In the genomic region with DNA sequence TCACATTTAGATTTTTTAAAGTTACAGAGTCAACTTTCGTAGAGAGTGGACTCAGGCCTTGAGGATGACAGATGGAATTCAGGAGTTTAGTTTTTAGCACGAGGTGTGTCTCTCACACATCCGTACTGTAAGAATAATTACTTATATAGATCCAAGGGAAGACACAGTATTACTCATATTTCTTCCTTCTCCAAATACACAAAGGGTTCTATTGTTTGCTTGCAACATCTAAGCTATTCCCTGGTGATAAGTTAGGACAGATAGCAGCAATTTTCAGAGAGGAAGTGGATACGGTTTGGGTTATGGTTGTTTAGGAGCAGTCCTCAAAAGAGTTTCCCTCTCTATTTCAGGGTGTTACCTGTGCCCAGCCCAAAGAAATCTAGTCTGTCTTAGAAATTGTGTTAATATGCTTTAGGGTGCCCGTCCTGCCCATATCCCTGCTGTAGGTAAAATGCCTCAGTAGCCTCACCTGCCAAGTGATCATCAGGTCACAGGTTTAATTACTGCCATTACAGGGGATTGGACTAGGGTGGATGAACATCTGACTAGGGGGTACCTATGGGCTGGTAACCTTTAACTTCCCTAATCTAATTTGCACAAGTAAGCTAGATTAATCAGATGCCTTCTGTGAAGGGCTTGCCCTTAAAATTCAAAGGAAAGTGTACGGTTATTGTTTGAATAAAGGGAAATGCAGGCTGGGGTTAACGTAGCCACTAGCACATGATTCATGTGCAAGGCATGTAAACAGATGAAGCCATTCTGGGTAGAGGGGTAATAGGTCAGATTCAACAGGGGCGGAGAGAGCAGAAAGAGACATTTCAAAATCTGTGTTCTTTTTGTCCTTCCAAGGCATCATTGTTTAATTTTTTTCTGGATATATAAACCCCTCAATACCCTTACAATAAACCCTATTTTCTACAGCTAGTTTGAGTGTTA, we compare ENCODE assay signal across 10 cellular contexts. TPM values are rescaled to one million over a fixed set of nuclear protein-coding genes. Genes with fewer than 3 reads are reported as not detected.
DNase-seq lines count a peak whose midpoint lies in the region; ATAC-seq and TF ChIP-seq lines count a peak whose summit lies in the region.
"Had no signal": no experiment of that assay in that cellular context is flagged by ENCODE, and none has a peak within 500 bp of the region (broad histone marks: within the 10 kb centered on the region; RNA-seq: fewer than 3 reads in every experiment).

No MANE protein-coding gene starts in this region.

- H3K36me3 ChIP-seq in gastroesophageal sphincter (no peaks in the 10 kb centered on the region), stomach (no peaks in the 10 kb centered on the region)

- DNase-seq in DMS53 (lab: John Stamatoyannopoulos, UW) (peak; percentile 31), DMS53 treated with DMSO at 0.1 percent for 48 hours (lab: John Stamatoyannopoulos, UW; ENCODE audit: unreplicated experiment) (no peak), stomach (no peak), putamen (ENCODE audit: low spot score) (no peak), CD1c-positive myeloid dendritic cell (ENCODE audit: extremely low spot score) (no peak), T-helper 17 cell (no peak)
- DNase-seq: stimulated activated CD8-positive, alpha-beta memory T cell treated with anti-CD3 and anti-CD28 coated beads, Interleukin-4, amount 100 ng/mL, for 48 hours had no signal

- no peak overlapping the region for H3K4me3 Mint-ChIP-seq in T-helper 17 cell

- H3K27me3 Mint-ChIP-seq in T-helper 17 cell = peaks cover 26% of the 10 kb centered on the region

- H3K4me3 ChIP-seq in gastroesophageal sphincter (no peak overlapping the region), stomach (no peak overlapping the region)

- H3K36me3 Mint-ChIP-seq in T-helper 17 cell (ENCODE audit: low read depth) = peaks cover 2% of the 10 kb centered on the region

- H3K27me3 ChIP-seq in gastroesophageal sphincter = no peaks in the 10 kb centered on the region
- no peaks in the 10 kb centered on the region for H3K27me3 ChIP-seq in stomach

- no peak for TF ChIP-seq EP300 in gastroesophageal sphincter (IDR thresholded peaks at IDR 0.05)
- no peak for TF ChIP-seq EP300 in stomach (IDR thresholded peaks at IDR 0.05)

- TF ChIP-seq POLR2A in gastroesophageal sphincter (IDR thresholded peaks at IDR 0.05) = no peak
- no peak for TF ChIP-seq POLR2A in stomach (IDR thresholded peaks at IDR 0.05)

- H3K9me3 ChIP-seq in gastroesophageal sphincter (no peaks in the 10 kb centered on the region), stomach (no peaks in the 10 kb centered on the region), T-helper 17 cell (ENCODE audit: control insufficient read depth, low read length, poor library complexity, severe bottlenecking) (no peaks in the 10 kb centered on the region)

- 51 to 56% methylated on average over 6 to 7 of the region's 8 CpGs for WGBS in gastroesophageal sphincter (ENCODE audit: low coverage in 1 of 2), 2 donors
- WGBS in stomach, 5 donors = 44 to 55% (median 47%) methylated on average over 8 of the region's 8 CpGs

- H3K4me1 Mint-ChIP-seq in T-helper 17 cell = no peaks in the 10 kb centered on the region

- H3K4me1 ChIP-seq in gastroesophageal sphincter (peaks cover 6 to 14% (median 9%) of the 10 kb centered on the region in 3 donors), stomach (peaks cover 14 to 26% (median 16%) of the 10 kb centered on the region in 4 donors)

- H3K27ac ChIP-seq in gastroesophageal sphincter = no peak overlapping the region
- peak overlapping the region in 3 of 5 donors; percentile 18 to 61 (median 54) for H3K27ac ChIP-seq in stomach
- H3K27ac ChIP-seq: 22Rv1 had no signal

- H3K27ac Mint-ChIP-seq in T-helper 17 cell = no peak overlapping the region

- no peak for TF ChIP-seq CTCF in gastroesophageal sphincter (IDR thresholded peaks at IDR 0.05)
- TF ChIP-seq CTCF in stomach (IDR thresholded peaks at IDR 0.05) = no peak

- ATAC-seq in SK-N-SH treated with all-trans-retinoic acid at 6 μM for 48 hours (peak; percentile 65), gastroesophageal sphincter (peak; percentile 65), T-helper 17 cell (no peak)

- intact Hi-C loops in stomach (cut with DNase I; ENCODE audit: low total_unique reads) = no loop called here

TF ChIP-seq in SK-N-SH treated with all-trans-retinoic acid at 6 μM for 48 hours, 23 proteins besides CTCF, POLR2A, EP300 and RAD21:
- TF ChIP-seq RARB (CRISPR knock-in tag; IDR thresholded peaks at IDR 0.05) (no peak), ZFP3 (CRISPR knock-in tag; IDR thresholded peaks at IDR 0.05) (no peak), SNAI2 (CRISPR knock-in tag; IDR thresholded peaks at IDR 0.05) (no peak), CREB5 (CRISPR knock-in tag; IDR thresholded peaks at IDR 0.05; ENCODE audit: low read depth) (no peak), TSHZ2 (CRISPR knock-in tag; IDR thresholded peaks at IDR 0.05) (no peak), ZNF8 (CRISPR knock-in tag; IDR thresholded peaks at IDR 0.05) (no peak), ZNF565 (CRISPR knock-in tag; conservative IDR thresholded peaks at IDR 0.05; ENCODE audit: low read depth) (no peak), PPARA (CRISPR knock-in tag; IDR thresholded peaks at IDR 0.05; ENCODE audit: borderline replicate concordance) (no peak), BACH2 (CRISPR knock-in tag; IDR thresholded peaks at IDR 0.05; ENCODE audit: borderline replicate concordance) (no peak), ZFP30 (CRISPR knock-in tag; IDR thresholded peaks at IDR 0.05) (no peak), TCF4 (CRISPR knock-in tag; IDR thresholded peaks at IDR 0.05; ENCODE audit: borderline replicate concordance) (no peak), CSDC2 (CRISPR knock-in tag; IDR thresholded peaks at IDR 0.05) (no peak), ZC3H10 (CRISPR knock-in tag; IDR thresholded peaks at IDR 0.05) (no peak), ZNF70 (CRISPR knock-in tag; IDR thresholded peaks at IDR 0.05) (no peak), ISL1 (CRISPR knock-in tag; IDR thresholded peaks at IDR 0.05) (no peak)
- TF ChIP-seq, protein P1, sequence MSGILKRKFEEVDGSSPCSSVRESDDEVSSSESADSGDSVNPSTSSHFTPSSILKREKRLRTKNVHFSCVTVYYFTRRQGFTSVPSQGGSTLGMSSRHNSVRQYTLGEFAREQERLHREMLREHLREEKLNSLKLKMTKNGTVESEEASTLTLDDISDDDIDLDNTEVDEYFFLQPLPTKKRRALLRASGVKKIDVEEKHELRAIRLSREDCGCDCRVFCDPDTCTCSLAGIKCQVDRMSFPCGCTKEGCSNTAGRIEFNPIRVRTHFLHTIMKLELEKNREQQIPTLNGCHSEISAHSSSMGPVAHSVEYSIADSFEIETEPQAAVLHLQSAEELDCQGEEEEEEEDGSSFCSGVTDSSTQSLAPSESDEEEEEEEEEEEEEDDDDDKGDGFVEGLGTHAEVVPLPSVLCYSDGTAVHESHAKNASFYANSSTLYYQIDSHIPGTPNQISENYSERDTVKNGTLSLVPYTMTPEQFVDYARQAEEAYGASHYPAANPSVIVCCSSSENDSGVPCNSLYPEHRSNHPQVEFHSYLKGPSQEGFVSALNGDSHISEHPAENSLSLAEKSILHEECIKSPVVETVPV (CRISPR knock-in tag; IDR thresholded peaks at IDR 0.05) = no peak
TF ChIP-seq in SK-N-SH treated with all-trans-retinoic acid at 6 μM for 48 hours: peak in this region for 0.

RNA-seq across cellular contexts. Expression of gene PPP3CA, which starts 8.7 kb away (rescaled TPM):
- 10 to 100 TPM; 21.1 to 29.2 (median 24.8) TPM for total RNA-seq in gastroesophageal sphincter
- 10 to 100 TPM; 14.7 to 62.4 (median 30.9) TPM for total RNA-seq in stomach
- polyA plus RNA-seq in stomach = 10 to 100 TPM in 2 of 3 donors, 1 to 10 TPM in 1; 8.9 to 16.0 (median 13.2) TPM
- total RNA-seq in T-helper 17 cell = 10 to 100 TPM; 28.4 to 36.9 TPM

Comparison
In these comparisons a context has a peak if more than half of its experiments do, and no peak if none do; other contexts are left out.
1. H3K27ac ChIP-seq: peak in stomach (3 of 5); none in gastroesophageal sphincter (0 of 4).